In genomic region chr11:133509924-133510697, GRCh38 we compare ENCODE assay signal across 18 cellular contexts. TPM values are rescaled to one million over a fixed set of nuclear protein-coding genes. Genes with fewer than 3 reads are reported as not detected.
"Had no signal": no experiment of that assay in that cellular context is flagged by ENCODE, and none has a peak within 500 bp of the region (broad histone marks: within the 10 kb centered on the region; RNA-seq: fewer than 3 reads in every experiment).

No MANE protein-coding gene starts in this region.

- H3K4me1 Mint-ChIP-seq: natural killer cell; stimulated activated memory B cell treated with anti-CD40 and anti-IgM and Interleukin-4, amounts not matched to agents 10 μg/mL and 1 μg/mL and 100 μg/mL, for 72 hours had no signal

- H3K27me3 ChIP-seq: cardiac muscle cell, foreskin keratinocyte, hepatocyte, pancreas, right lobe of liver, tibial artery, upper lobe of left lung had no signal

- H3K27me3 Mint-ChIP-seq: dendritic cell treated with granulocyte-macrophage colony-stimulating factor and Interleukin-4, amounts not matched to agents 40 ng/mL and 50 ng/mL, for 4 days; stimulated activated naive CD8-positive, alpha-beta T cell treated with anti-CD3 and anti-CD28 coated beads, Interleukin-15, Interleukin-2, amounts not matched to agents 100 ng/mL and 50 ng/mL, for 24 hours had no signal

- H2AFZ ChIP-seq: hepatocyte had no signal

- H3K27ac Mint-ChIP-seq: dendritic cell treated with granulocyte-macrophage colony-stimulating factor and Interleukin-4, amounts not matched to agents 40 ng/mL and 50 ng/mL, for 4 days; natural killer cell; progenitor cell of endocrine pancreas; stimulated activated memory B cell treated with anti-CD40 and anti-IgM and Interleukin-4, amounts not matched to agents 10 μg/mL and 1 μg/mL and 100 μg/mL, for 72 hours; stimulated activated naive CD8-positive, alpha-beta T cell treated with anti-CD3 and anti-CD28 coated beads, Interleukin-15, Interleukin-2, amounts not matched to agents 100 ng/mL and 50 ng/mL, for 24 hours had no signal

- H3K4me1 ChIP-seq: foreskin keratinocyte, pancreas, right lobe of liver, tibial artery, upper lobe of left lung had no signal

- H3K9me3 ChIP-seq: pancreas, right lobe of liver, tibial artery, upper lobe of left lung had no signal

- H3K79me2 ChIP-seq: hepatocyte had no signal

- DNase-seq: erythroblast; foreskin keratinocyte; natural killer cell; nucleus accumbens; pancreas; right lobe of liver; stimulated activated CD4-positive, alpha-beta T cell treated with anti-CD3 and anti-CD28 coated beads, Interleukin-4, amount 100 ng/mL, for 24 hours; tibial artery; upper lobe of left lung had no signal

- H3K27ac ChIP-seq: cardiac muscle cell, foreskin keratinocyte, hepatocyte, pancreas, right lobe of liver, tibial artery, upper lobe of left lung had no signal

- ATAC-seq: foreskin keratinocyte; natural killer cell; pancreas; right lobe of liver; stimulated activated memory B cell treated with anti-CD40 and anti-IgM and Interleukin-4, amounts not matched to agents 10 μg/mL and 1 μg/mL and 100 μg/mL, for 72 hours had no signal

- H3K36me3 ChIP-seq: cardiac muscle cell, pancreas, right lobe of liver, tibial artery, upper lobe of left lung had no signal

- H3K4me3 ChIP-seq: cardiac muscle cell, hepatocyte, pancreas, right lobe of liver, tibial artery, upper lobe of left lung had no signal

- H3K9me3 Mint-ChIP-seq: stimulated activated naive CD8-positive, alpha-beta T cell treated with anti-CD3 and anti-CD28 coated beads, Interleukin-15, Interleukin-2, amounts not matched to agents 100 ng/mL and 50 ng/mL, for 24 hours had no signal

- H3K36me3 Mint-ChIP-seq: natural killer cell; stimulated activated memory B cell treated with anti-CD40 and anti-IgM and Interleukin-4, amounts not matched to agents 10 μg/mL and 1 μg/mL and 100 μg/mL, for 72 hours had no signal

- H3K4me2 ChIP-seq: hepatocyte had no signal

- H3K4me3 Mint-ChIP-seq: dendritic cell treated with granulocyte-macrophage colony-stimulating factor and Interleukin-4, amounts not matched to agents 40 ng/mL and 50 ng/mL, for 4 days; natural killer cell; neural crest cell; stimulated activated memory B cell treated with anti-CD40 and anti-IgM and Interleukin-4, amounts not matched to agents 10 μg/mL and 1 μg/mL and 100 μg/mL, for 72 hours; stimulated activated naive CD8-positive, alpha-beta T cell treated with anti-CD3 and anti-CD28 coated beads, Interleukin-15, Interleukin-2, amounts not matched to agents 100 ng/mL and 50 ng/mL, for 24 hours had no signal

RNA-seq across cellular contexts. Expression of gene OPCML, which starts 22.2 kb away (rescaled TPM):
- total RNA-seq: endothelial cell of umbilical vein, lung microvascular endothelial cell, natural killer cell had no signal
- polyA plus RNA-seq: endothelial cell of umbilical vein had no signal
